ENCODE assay signal across 16 cellular contexts in genomic region chr1:214524824-214525223, GRCh38. TPM values are rescaled to one million over a fixed set of nuclear protein-coding genes. Genes with fewer than 3 reads are reported as not detected.
A peak's percentile ranks its signal among the peaks of the same experiment; 100 is the strongest.
DNase-seq lines count a peak whose midpoint lies in the region; ATAC-seq and TF ChIP-seq lines count a peak whose summit lies in the region.
"Had no signal": no experiment of that assay in that cellular context is flagged by ENCODE, and none has a peak within 500 bp of the region (broad histone marks: within the 10 kb centered on the region; RNA-seq: fewer than 3 reads in every experiment).

No MANE protein-coding gene starts in this region.

- H3K27me3 Mint-ChIP-seq in MCF 10A (ENCODE audit: insufficient read depth, unreplicated experiment) (no peaks in the 10 kb centered on the region), natural killer cell (ENCODE audit: low read depth in 2 of 2) (peaks cover 0 to 2% of the 10 kb centered on the region in 2 donors)
- H3K27me3 Mint-ChIP-seq: T-cell had no signal

- DNase-seq in MCF 10A (ENCODE audit: unreplicated experiment) (peak; percentile 95), breast epithelium (ENCODE audit: low spot score in 2 of 2) (no peak), SK-N-MC (ENCODE audit: low read depth, low spot score) (no peak), iris pigment epithelial cell (ENCODE audit: low read depth) (peak; percentile 22), natural killer cell (no peak), NCI-H2171 treated with DMSO at 0.1 percent for 48 hours (lab: John Stamatoyannopoulos, UW) (no peak), stomach (no peak), COR-L47 (lab: John Stamatoyannopoulos, UW) (no peak)
- DNase-seq: adrenal gland, NCI-H2029 treated with DMSO at 0.1 percent for 48 hours, T-cell had no signal

- peak overlapping the region; percentile 4 for H3K4me3 Mint-ChIP-seq in MCF 10A (ENCODE audit: unreplicated experiment)
- H3K4me3 Mint-ChIP-seq in natural killer cell = no peak overlapping the region
- H3K4me3 Mint-ChIP-seq: activated T-helper 17 cell treated with anti-CD3 and anti-CD28 coated beads, Interleukin-2, amount 50 U/mL, for 72 hours; central memory CD8-positive, alpha-beta T cell; stimulated activated naive CD8-positive, alpha-beta T cell treated with anti-CD3 and anti-CD28 coated beads, Interleukin-15, Interleukin-2, amounts not matched to agents 100 ng/mL and 50 ng/mL, for 24 hours; T-cell had no signal

- ATAC-seq in natural killer cell = no peak
- ATAC-seq: activated T-helper 17 cell treated with anti-CD3 and anti-CD28 coated beads, Interleukin-2, amount 50 U/mL, for 72 hours; T-cell had no signal

- H3K36me3 Mint-ChIP-seq in MCF 10A (ENCODE audit: insufficient read depth, unreplicated experiment) = peaks cover 43% of the 10 kb centered on the region
- no peaks in the 10 kb centered on the region for H3K36me3 Mint-ChIP-seq in natural killer cell
- H3K36me3 Mint-ChIP-seq: T-cell had no signal

- intact Hi-C loops in MCF 10A (cut with micrococcal nuclease) (no loop called here), breast epithelium (cut with DNase I; ENCODE audit: low total_unique reads) (no loop called here), natural killer cell (cut with micrococcal nuclease) (no loop called here), stomach (cut with DNase I; ENCODE audit: low total_unique reads) (no loop called here)

- H3K4me1 ChIP-seq in breast epithelium (no peaks in the 10 kb centered on the region), stomach (peaks cover 6 to 46% (median 20%) of the 10 kb centered on the region in 4 donors)
- H3K4me1 ChIP-seq: HAP-1, prostate gland had no signal

- H3K9me3 Mint-ChIP-seq in MCF 10A (ENCODE audit: unreplicated experiment) (no peaks in the 10 kb centered on the region), natural killer cell (no peaks in the 10 kb centered on the region)
- H3K9me3 Mint-ChIP-seq: activated T-helper 17 cell treated with anti-CD3 and anti-CD28 coated beads, Interleukin-2, amount 50 U/mL, for 72 hours; central memory CD8-positive, alpha-beta T cell; stimulated activated naive CD8-positive, alpha-beta T cell treated with anti-CD3 and anti-CD28 coated beads, Interleukin-15, Interleukin-2, amounts not matched to agents 100 ng/mL and 50 ng/mL, for 24 hours; T-cell had no signal

- H3K9ac ChIP-seq in SK-N-MC (ENCODE audit: insufficient read length) = no peak overlapping the region

- H3K27me3 ChIP-seq in breast epithelium (no peaks in the 10 kb centered on the region), stomach (no peaks in the 10 kb centered on the region)
- H3K27me3 ChIP-seq: adrenal gland had no signal

- no TSS peak for BruUV-seq in MCF 10A (replicated peaks; lab: Mats Ljungman, UMichigan)

- H3K27ac Mint-ChIP-seq in MCF 10A (ENCODE audit: low read depth, unreplicated experiment) (peak overlapping the region; percentile 63), natural killer cell (no peak overlapping the region)
- H3K27ac Mint-ChIP-seq: activated T-helper 17 cell treated with anti-CD3 and anti-CD28 coated beads, Interleukin-2, amount 50 U/mL, for 72 hours; stimulated activated naive CD8-positive, alpha-beta T cell treated with anti-CD3 and anti-CD28 coated beads, Interleukin-15, Interleukin-2, amounts not matched to agents 100 ng/mL and 50 ng/mL, for 24 hours; T-cell had no signal

- POLR2A ChIA-PET in MCF 10A (lab: Yijun Ruan, JAX) = interaction anchor here (0.7 to 8.3 kb wide), 15 partner anchors 9 to 311 kb away, joined by 3 to 82 read pairs (median 4); partner anchors contain the start of gene PTPN14

- no peak for TF ChIP-seq POLR2A in breast epithelium (IDR thresholded peaks at IDR 0.05)
- no peak for TF ChIP-seq POLR2A in stomach (IDR thresholded peaks at IDR 0.05)

- TF ChIP-seq CTCF in MCF 10A (IDR thresholded peaks at IDR 0.05; ENCODE audit: unreplicated experiment) = no peak
- TF ChIP-seq CTCF in breast epithelium (IDR thresholded peaks at IDR 0.05) = no peak
- TF ChIP-seq CTCF in natural killer cell (IDR thresholded peaks at IDR 0.05) = no peak
- no peak for TF ChIP-seq CTCF in stomach (IDR thresholded peaks at IDR 0.05)

- no peak for TF ChIP-seq EP300 in stomach (IDR thresholded peaks at IDR 0.05)

- WGBS in stomach, 5 donors = 48 to 68% (median 59%) methylated on average over 2 of the region's 2 CpGs

- CTCF ChIA-PET in MCF 10A (lab: Yijun Ruan, JAX) = interaction anchor here (0.9 to 1.5 kb wide), 6 partner anchors 9 to 193 kb away, joined by 3 to 6 read pairs (median 4); no protein-coding TSS in a partner anchor

- H3K36me3 ChIP-seq in breast epithelium (no peaks in the 10 kb centered on the region), SK-N-MC (ENCODE audit: insufficient read depth, low read length) (no peaks in the 10 kb centered on the region), stomach (no peaks in the 10 kb centered on the region)
- H3K36me3 ChIP-seq: adrenal gland, HAP-1, prostate gland had no signal

- H3K9me3 ChIP-seq in breast epithelium = no peaks in the 10 kb centered on the region
- H3K9me3 ChIP-seq in SK-N-MC (ENCODE audit: low read depth, low read length) = no peaks in the 10 kb centered on the region
- no peaks in the 10 kb centered on the region for H3K9me3 ChIP-seq in stomach
- H3K9me3 ChIP-seq: adrenal gland, HAP-1, prostate gland had no signal

- H3K4me1 Mint-ChIP-seq in MCF 10A (ENCODE audit: insufficient read depth, unreplicated experiment) (peaks cover 48% of the 10 kb centered on the region), natural killer cell (peaks cover 0 to 7% of the 10 kb centered on the region in 2 donors)
- H3K4me1 Mint-ChIP-seq: activated T-helper 17 cell treated with anti-CD3 and anti-CD28 coated beads, Interleukin-2, amount 50 U/mL, for 72 hours had no signal

- no peak overlapping the region for H3K27ac ChIP-seq in breast epithelium
- H3K27ac ChIP-seq in SK-N-MC = peak overlapping the region; percentile 23; the same call in 1 of the 2 replicates
- no peak overlapping the region for H3K27ac ChIP-seq in stomach
- H3K27ac ChIP-seq: adrenal gland, prostate gland had no signal

- H3K4me3 ChIP-seq in breast epithelium = no peak overlapping the region
- H3K4me3 ChIP-seq in SK-N-MC = peak overlapping the region; percentile 1; the same call in 1 of the 2 replicates
- H3K4me3 ChIP-seq in stomach = no peak overlapping the region
- H3K4me3 ChIP-seq: adrenal gland, HAP-1, prostate gland had no signal

RNA-seq across cellular contexts. Expression of gene PTPN14, which starts 26.6 kb away (rescaled TPM):
- total RNA-seq in MCF 10A (2022) = 240 and 243 TPM in 2 replicates
- total RNA-seq in breast epithelium = 10 to 100 TPM; 30.4 to 57.4 (median 49.5) TPM
- total RNA-seq in natural killer cell = under 1 TPM in 1 of 3 donors, not detected in 2; 0.02 TPM
- 10 to 100 TPM in 4 of 5 donors, 1 to 10 TPM in 1; 5.5 to 44.6 (median 19.0) TPM for total RNA-seq in stomach
- polyA plus RNA-seq in stomach = 1 to 10 TPM; 1.7 to 4.2 (median 2.6) TPM

Comparison
In these comparisons a context has a peak if more than half of its experiments do, and no peak if none do; other contexts are left out.
1. DNase-seq: peak in MCF 10A (single experiment) and iris pigment epithelial cell (single experiment); none in breast epithelium (0 of 2), SK-N-MC (single experiment), natural killer cell (single experiment), NCI-H2171 treated with DMSO at 0.1 percent for 48 hours (single experiment), stomach (single experiment) and COR-L47 (single experiment).
2. RNA of gene PTPN14, which starts 26.6 kb away (total RNA-seq): 240 to 243 TPM in MCF 10A, 30.4 to 57.4 TPM in breast epithelium and 5.5 to 44.6 TPM in stomach; 0.02 TPM in natural killer cell; every median in the first group is over 4 times any median in the second.